8 cellular contexts compared by ENCODE assay signal in genomic region chr17:28750178-28751047, GRCh38. TPM values are rescaled to one million over a fixed set of nuclear protein-coding genes. Genes with fewer than 3 reads are reported as not detected.
DNase-seq lines count a peak whose midpoint lies in the region; ATAC-seq and TF ChIP-seq lines count a peak whose summit lies in the region.

No MANE protein-coding gene starts in this region.

- ATAC-seq in GM19043 (IDR thresholded peaks at IDR 0.05; ENCODE audit: low read depth, unreplicated experiment), result peak; percentile 71
- ATAC-seq in HG03565 (IDR thresholded peaks at IDR 0.05; ENCODE audit: unreplicated experiment), result peak; percentile 72
- ATAC-seq in right lobe of liver, result peak; percentile 77 to 87 (median 84)

- H3K9me3 ChIP-seq in right lobe of liver, result no peaks in the 10 kb centered on the region

- no peak overlapping the region for H3K27ac ChIP-seq in coronary artery
- H3K27ac ChIP-seq in right lobe of liver, result no peak overlapping the region

- H3K4me3 ChIP-seq in coronary artery, result no peak overlapping the region
- H3K4me3 ChIP-seq in right lobe of liver, result no peak overlapping the region

- H3K4me1 ChIP-seq in right lobe of liver, result peaks cover 0 to 21% (median 9%) of the 10 kb centered on the region in 4 donors

- DNase-seq in AG20443 (ENCODE audit: low spot score), result peak; percentile 89
- peak; percentile 95 for DNase-seq in NCI-H748 treated with DMSO at 0.1 percent for 48 hours (lab: John Stamatoyannopoulos, UW)
- DNase-seq in activated CD4-positive, alpha-beta T cell treated with anti-CD3 and anti-CD28 coated beads, Interleukin-2, amount 50 U/mL, for 24 hours (ENCODE audit: low read depth in 1 of 2, low spot score in 1 of 2), result peak; percentile 74 to 85
- peak; percentile 91 for DNase-seq in coronary artery (ENCODE audit: low spot score)
- peak; percentile 90 to 92 (median 92) for DNase-seq in right lobe of liver
- DNase-seq in stimulated activated CD4-positive, alpha-beta T cell treated with anti-CD3 and anti-CD28 coated beads, Interleukin-4, amount 100 ng/mL, for 4 hours, result peak; percentile 81 to 83

- WGBS in right lobe of liver (ENCODE audit: insufficient coverage, low coverage, low lambda C conversion rate, missing lambda C conversion rate), result 27% methylated on average over 18 of the region's 20 CpGs

- peak; percentile 100 for TF ChIP-seq CTCF in coronary artery (IDR thresholded peaks at IDR 0.05)
- peak; percentile 99 to 100 (median 100) for TF ChIP-seq CTCF in right lobe of liver (IDR thresholded peaks at IDR 0.05)

- H3K36me3 ChIP-seq in right lobe of liver, result peaks cover 5 to 45% (median 16%) of the 10 kb centered on the region in 4 donors

- intact Hi-C loops in right lobe of liver (cut with DNase I), result loop anchor here (10.0 kb wide), 1 partner anchor 164 kb away; no protein-coding TSS in a partner anchor

- TF ChIP-seq POLR2A in right lobe of liver (IDR thresholded peaks at IDR 0.05), result no peak

- no peaks in the 10 kb centered on the region for H3K27me3 ChIP-seq in right lobe of liver

RNA-seq across cellular contexts. Expression of gene TRAF4, which starts 6.6 kb away (rescaled TPM):
- 10 to 100 TPM; 26.4 to 55.2 (median 42.3) TPM for total RNA-seq in right lobe of liver

RNA-seq across cellular contexts. Expression of gene NEK8, which starts 21.8 kb away (rescaled TPM):
- total RNA-seq in right lobe of liver, result 1 to 10 TPM; 1.6 to 5.4 (median 3.2) TPM

RNA-seq across cellular contexts. Expression of gene TLCD1, which starts 24.4 kb away (rescaled TPM):
- 10 to 100 TPM in 1 of 6 experiments, 1 to 10 TPM in 5; 2.9 to 11.0 (median 7.0) TPM for total RNA-seq in right lobe of liver

RNA-seq across cellular contexts. Expression of gene RPL23A, which starts 30.6 kb away (rescaled TPM):
- total RNA-seq in right lobe of liver, result 100 to 1,000 TPM; 212 to 464 (median 362) TPM

RNA-seq across cellular contexts. Expression of gene RAB34, which starts 32.7 kb away (rescaled TPM):
- total RNA-seq in right lobe of liver, result 10 to 100 TPM in 1 of 6 experiments, 1 to 10 TPM in 5; 2.5 to 12.5 (median 4.7) TPM
